8 cellular contexts compared by ENCODE assay signal in the genomic region with DNA sequence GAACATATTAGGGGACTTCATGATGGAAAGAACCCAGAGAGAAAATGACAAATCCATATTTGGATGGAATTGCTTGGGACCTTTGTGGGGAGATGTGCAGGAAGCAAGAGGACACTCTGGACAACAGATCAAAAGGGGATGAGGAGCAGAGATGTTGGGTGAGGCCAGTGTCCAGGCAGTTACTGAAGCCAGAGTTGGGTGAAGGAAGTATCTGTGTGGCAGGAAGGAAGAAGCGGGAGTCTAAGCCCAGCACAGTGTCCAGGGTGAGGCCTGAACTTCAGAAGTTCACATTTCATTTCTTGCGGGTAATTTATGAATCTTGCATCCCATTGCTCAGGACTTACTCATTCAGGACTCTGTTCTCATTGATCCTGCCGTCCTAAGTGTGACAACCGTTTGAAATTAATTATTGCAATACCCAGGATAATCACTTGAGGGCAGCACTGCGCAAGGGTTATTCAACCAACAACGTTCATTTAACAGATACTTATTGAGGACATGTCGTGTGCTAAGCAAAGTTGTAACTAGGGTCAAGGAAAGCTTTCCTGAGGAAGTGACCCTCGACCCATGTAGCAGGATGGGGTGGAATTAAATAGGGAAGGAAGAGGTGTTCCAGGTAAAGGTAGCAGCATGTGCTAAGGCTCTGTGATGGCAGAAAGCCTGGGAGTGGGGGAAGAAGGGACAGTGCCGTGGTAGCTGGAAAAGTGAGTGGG.
A peak's percentile ranks its signal among the peaks of the same experiment; 100 is the strongest.
DNase-seq lines count a peak whose midpoint lies in the region; ATAC-seq, FAIRE-seq and TF ChIP-seq lines count a peak whose summit lies in the region.

No MANE protein-coding gene starts in this region.

- H3K27me3 Mint-ChIP-seq in activated naive CD4-positive, alpha-beta T cell treated with anti-CD3 and anti-CD28 coated beads, Interleukin-2, amount 10 ng/mL, durations not matched to agents 7 days and 5 days, result peaks cover 16% of the 10 kb centered on the region

- FAIRE-seq in GM18507 (lab: Jason Lieb, UNC), result peak; percentile 79

- peaks cover 2% of the 10 kb centered on the region for H3K9me3 ChIP-seq in left ventricle myocardium inferior (replicated peaks)

- peaks cover 10% of the 10 kb centered on the region for H3K4me1 ChIP-seq in left ventricle myocardium inferior

- H3K9me3 Mint-ChIP-seq in activated naive CD4-positive, alpha-beta T cell treated with anti-CD3 and anti-CD28 coated beads, Interleukin-2, amount 10 ng/mL, durations not matched to agents 7 days and 5 days, result no peaks in the 10 kb centered on the region

- peaks cover 7% of the 10 kb centered on the region for H3K4me1 Mint-ChIP-seq in activated naive CD4-positive, alpha-beta T cell treated with anti-CD3 and anti-CD28 coated beads, Interleukin-2, amount 10 ng/mL, durations not matched to agents 7 days and 5 days

- peaks cover 3% of the 10 kb centered on the region for H3K36me3 ChIP-seq in left ventricle myocardium inferior

- H3K27ac Mint-ChIP-seq in activated naive CD4-positive, alpha-beta T cell treated with anti-CD3 and anti-CD28 coated beads, Interleukin-2, amount 10 ng/mL, durations not matched to agents 7 days and 5 days, result no peak overlapping the region

- H3K4me3 ChIP-seq in left ventricle myocardium inferior, result no peak overlapping the region

- DNase-seq in AG08395 (ENCODE audit: low spot score) (peak; percentile 37), GM18507 (ENCODE audit: extremely low spot score, insufficient read length, low read depth) (no peak), HuH-7 (ENCODE audit: low spot score) (peak; percentile 74), left ventricle myocardium inferior (no peak), posterior cingulate gyrus (no peak)
- peak; percentile 66 for DNase-seq in activated naive CD4-positive, alpha-beta T cell treated with anti-CD3 and anti-CD28 coated beads, Interleukin-2, amount 10 ng/mL, durations not matched to agents 7 days and 5 days
- peak; percentile 33 to 51 for DNase-seq in stimulated activated CD4-positive, alpha-beta T cell treated with anti-CD3 and anti-CD28 coated beads, Interleukin-15, amount 100 ng/mL, for 48 hours (ENCODE audit: low read depth in 2 of 2)

- ATAC-seq in SK-N-SH treated with all-trans-retinoic acid at 6 μM for 48 hours, result peak; percentile 57

- peaks cover 5% of the 10 kb centered on the region for H3K36me3 Mint-ChIP-seq in activated naive CD4-positive, alpha-beta T cell treated with anti-CD3 and anti-CD28 coated beads, Interleukin-2, amount 10 ng/mL, durations not matched to agents 7 days and 5 days

- intact Hi-C loops in left ventricle myocardium inferior (cut with micrococcal nuclease), result loop anchor here (10.0 kb wide), 3 partner anchors 68 to 298 kb away; no protein-coding TSS in a partner anchor
- intact Hi-C loops in posterior cingulate gyrus (cut with DNase I), result loop anchor here (5.0 kb wide), 1 partner anchor 165 kb away; no protein-coding TSS in a partner anchor

- no peak overlapping the region for H3K27ac ChIP-seq in left ventricle myocardium inferior (replicated peaks)

- CTCF ChIA-PET in activated naive CD4-positive, alpha-beta T cell treated with anti-CD3 and anti-CD28 coated beads, Interleukin-2, amount 10 ng/mL, durations not matched to agents 7 days and 5 days (lab: Charles Lee), result interaction anchor here (0.7 to 5.0 kb wide), 29 partner anchors 9 to 488 kb away, joined by 3 to 53 read pairs (median 4); no protein-coding TSS in a partner anchor

- H3K4me3 Mint-ChIP-seq in activated naive CD4-positive, alpha-beta T cell treated with anti-CD3 and anti-CD28 coated beads, Interleukin-2, amount 10 ng/mL, durations not matched to agents 7 days and 5 days, result no peak overlapping the region

- TF ChIP-seq CTCF in left ventricle myocardium inferior (IDR thresholded peaks at IDR 0.05; ENCODE audit: borderline replicate concordance), result peak; percentile 75

- no peaks in the 10 kb centered on the region for H3K27me3 ChIP-seq in left ventricle myocardium inferior (ENCODE audit: low read depth)

TF ChIP-seq in SK-N-SH treated with all-trans-retinoic acid at 6 μM for 48 hours, 23 proteins besides CTCF, POLR2A, EP300 and RAD21 (continues in another document):
- no peak for TF ChIP-seq CSDC2 (CRISPR knock-in tag; IDR thresholded peaks at IDR 0.05)
- no peak for TF ChIP-seq ESRRG (CRISPR knock-in tag; IDR thresholded peaks at IDR 0.05)
- TF ChIP-seq ZC3H10 (CRISPR knock-in tag; IDR thresholded peaks at IDR 0.05), result no peak
- TF ChIP-seq ZNF70 (CRISPR knock-in tag; IDR thresholded peaks at IDR 0.05), result no peak
- TF ChIP-seq BACH2 (CRISPR knock-in tag; IDR thresholded peaks at IDR 0.05; ENCODE audit: borderline replicate concordance), result no peak
- TF ChIP-seq SNAI2 (CRISPR knock-in tag; IDR thresholded peaks at IDR 0.05), result no peak
- TF ChIP-seq, protein P1, sequence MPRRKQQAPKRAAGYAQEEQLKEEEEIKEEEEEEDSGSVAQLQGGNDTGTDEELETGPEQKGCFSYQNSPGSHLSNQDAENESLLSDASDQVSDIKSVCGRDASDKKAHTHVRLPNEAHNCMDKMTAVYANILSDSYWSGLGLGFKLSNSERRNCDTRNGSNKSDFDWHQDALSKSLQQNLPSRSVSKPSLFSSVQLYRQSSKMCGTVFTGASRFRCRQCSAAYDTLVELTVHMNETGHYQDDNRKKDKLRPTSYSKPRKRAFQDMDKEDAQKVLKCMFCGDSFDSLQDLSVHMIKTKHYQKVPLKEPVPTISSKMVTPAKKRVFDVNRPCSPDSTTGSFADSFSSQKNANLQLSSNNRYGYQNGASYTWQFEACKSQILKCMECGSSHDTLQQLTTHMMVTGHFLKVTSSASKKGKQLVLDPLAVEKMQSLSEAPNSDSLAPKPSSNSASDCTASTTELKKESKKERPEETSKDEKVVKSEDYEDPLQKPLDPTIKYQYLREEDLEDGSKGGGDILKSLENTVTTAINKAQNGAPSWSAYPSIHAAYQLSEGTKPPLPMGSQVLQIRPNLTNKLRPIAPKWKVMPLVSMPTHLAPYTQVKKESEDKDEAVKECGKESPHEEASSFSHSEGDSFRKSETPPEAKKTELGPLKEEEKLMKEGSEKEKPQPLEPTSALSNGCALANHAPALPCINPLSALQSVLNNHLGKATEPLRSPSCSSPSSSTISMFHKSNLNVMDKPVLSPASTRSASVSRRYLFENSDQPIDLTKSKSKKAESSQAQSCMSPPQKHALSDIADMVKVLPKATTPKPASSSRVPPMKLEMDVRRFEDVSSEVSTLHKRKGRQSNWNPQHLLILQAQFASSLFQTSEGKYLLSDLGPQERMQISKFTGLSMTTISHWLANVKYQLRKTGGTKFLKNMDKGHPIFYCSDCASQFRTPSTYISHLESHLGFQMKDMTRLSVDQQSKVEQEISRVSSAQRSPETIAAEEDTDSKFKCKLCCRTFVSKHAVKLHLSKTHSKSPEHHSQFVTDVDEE (CRISPR knock-in tag; IDR thresholded peaks at IDR 0.05), result no peak
- TF ChIP-seq TCF4 (CRISPR knock-in tag; IDR thresholded peaks at IDR 0.05; ENCODE audit: borderline replicate concordance), result no peak
- no peak for TF ChIP-seq ISL1 (CRISPR knock-in tag; IDR thresholded peaks at IDR 0.05)
- no peak for TF ChIP-seq POU6F1 (CRISPR knock-in tag; IDR thresholded peaks at IDR 0.05; ENCODE audit: borderline replicate concordance, low read depth)
- TF ChIP-seq, protein P2, sequence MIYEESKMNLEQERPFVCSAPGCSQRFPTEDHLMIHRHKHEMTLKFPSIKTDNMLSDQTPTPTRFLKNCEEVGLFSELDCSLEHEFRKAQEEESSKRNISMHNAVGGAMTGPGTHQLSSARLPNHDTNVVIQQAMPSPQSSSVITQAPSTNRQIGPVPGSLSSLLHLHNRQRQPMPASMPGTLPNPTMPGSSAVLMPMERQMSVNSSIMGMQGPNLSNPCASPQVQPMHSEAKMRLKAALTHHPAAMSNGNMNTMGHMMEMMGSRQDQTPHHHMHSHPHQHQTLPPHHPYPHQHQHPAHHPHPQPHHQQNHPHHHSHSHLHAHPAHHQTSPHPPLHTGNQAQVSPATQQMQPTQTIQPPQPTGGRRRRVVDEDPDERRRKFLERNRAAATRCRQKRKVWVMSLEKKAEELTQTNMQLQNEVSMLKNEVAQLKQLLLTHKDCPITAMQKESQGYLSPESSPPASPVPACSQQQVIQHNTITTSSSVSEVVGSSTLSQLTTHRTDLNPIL (CRISPR knock-in tag; IDR thresholded peaks at IDR 0.05; ENCODE audit: low read depth), result no peak
- TF ChIP-seq TOX (CRISPR knock-in tag; IDR thresholded peaks at IDR 0.05; ENCODE audit: borderline replicate concordance), result no peak
- no peak for TF ChIP-seq OSR1 (CRISPR knock-in tag; IDR thresholded peaks at IDR 0.05)
- no peak for TF ChIP-seq ZNF8 (CRISPR knock-in tag; IDR thresholded peaks at IDR 0.05)
- TF ChIP-seq GLIS3 (CRISPR knock-in tag; IDR thresholded peaks at IDR 0.05), result no peak
- TF ChIP-seq, protein P3, sequence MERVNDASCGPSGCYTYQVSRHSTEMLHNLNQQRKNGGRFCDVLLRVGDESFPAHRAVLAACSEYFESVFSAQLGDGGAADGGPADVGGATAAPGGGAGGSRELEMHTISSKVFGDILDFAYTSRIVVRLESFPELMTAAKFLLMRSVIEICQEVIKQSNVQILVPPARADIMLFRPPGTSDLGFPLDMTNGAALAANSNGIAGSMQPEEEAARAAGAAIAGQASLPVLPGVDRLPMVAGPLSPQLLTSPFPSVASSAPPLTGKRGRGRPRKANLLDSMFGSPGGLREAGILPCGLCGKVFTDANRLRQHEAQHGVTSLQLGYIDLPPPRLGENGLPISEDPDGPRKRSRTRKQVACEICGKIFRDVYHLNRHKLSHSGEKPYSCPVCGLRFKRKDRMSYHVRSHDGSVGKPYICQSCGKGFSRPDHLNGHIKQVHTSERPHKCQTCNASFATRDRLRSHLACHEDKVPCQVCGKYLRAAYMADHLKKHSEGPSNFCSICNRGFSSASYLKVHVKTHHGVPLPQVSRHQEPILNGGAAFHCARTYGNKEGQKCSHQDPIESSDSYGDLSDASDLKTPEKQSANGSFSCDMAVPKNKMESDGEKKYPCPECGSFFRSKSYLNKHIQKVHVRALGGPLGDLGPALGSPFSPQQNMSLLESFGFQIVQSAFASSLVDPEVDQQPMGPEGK (CRISPR knock-in tag; IDR thresholded peaks at IDR 0.05; ENCODE audit: borderline replicate concordance), result no peak
- TF ChIP-seq ARNTL (CRISPR knock-in tag; IDR thresholded peaks at IDR 0.05; ENCODE audit: borderline replicate concordance, low read depth), result no peak

Comparison
In these comparisons a context has a peak if more than half of its experiments do, and no peak if none do; other contexts are left out.
1. DNase-seq: peak in AG08395 (single experiment), HuH-7 (single experiment), activated naive CD4-positive, alpha-beta T cell treated with anti-CD3 and anti-CD28 coated beads, Interleukin-2, amount 10 ng/mL, durations not matched to agents 7 days and 5 days (single experiment) and stimulated activated CD4-positive, alpha-beta T cell treated with anti-CD3 and anti-CD28 coated beads, Interleukin-15, amount 100 ng/mL, for 48 hours (2 of 2); none in GM18507 (single experiment), left ventricle myocardium inferior (single experiment) and posterior cingulate gyrus (0 of 10).